ENCODE assay signal across 1 cellular context in the genomic region with DNA sequence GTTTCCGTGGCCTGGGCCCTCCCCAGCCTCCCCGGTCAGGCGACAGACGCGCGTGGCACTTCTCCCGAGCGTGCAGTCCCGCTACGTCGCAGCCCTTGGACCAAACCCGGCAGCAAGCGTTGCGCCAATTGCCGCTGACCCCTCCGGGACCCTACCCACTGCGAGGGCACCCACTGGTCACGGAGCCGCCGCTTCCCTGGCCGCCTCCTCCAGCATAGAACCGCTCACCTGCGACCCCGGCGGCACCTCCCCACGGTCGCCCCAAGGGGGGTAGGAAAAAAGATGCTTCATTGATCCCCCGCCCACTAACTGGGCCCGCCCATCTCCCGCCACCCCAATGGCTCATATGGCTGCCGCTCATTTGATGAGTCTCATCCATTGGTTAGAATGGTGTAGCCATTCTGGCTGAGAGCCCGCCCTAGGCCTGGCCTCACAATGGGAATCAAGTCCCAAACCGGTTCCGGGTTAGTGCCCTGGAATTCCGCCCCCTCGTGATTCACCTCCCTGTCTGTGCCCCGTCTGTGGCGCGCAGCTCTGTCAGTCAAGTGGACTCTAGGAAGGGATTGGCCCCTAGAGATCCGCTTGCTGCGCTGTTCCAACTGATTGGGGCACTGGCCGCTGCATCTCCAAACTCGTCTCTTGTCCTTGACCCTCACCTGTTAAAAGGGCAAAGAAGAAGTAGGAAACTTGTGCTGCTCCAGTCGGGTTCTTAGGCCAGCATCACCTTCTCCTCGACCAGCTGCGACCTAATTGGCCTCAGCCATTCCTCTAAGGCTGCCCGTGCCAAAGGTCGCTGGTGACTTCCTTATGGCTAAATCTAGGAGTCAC.
A peak's percentile ranks its signal among the peaks of the same experiment; 100 is the strongest.
TF ChIP-seq lines count a peak whose summit lies in the region.

A gene (minus strand): TSS at position 274 of the 828 bp plus-strand sequence. CDS start 11,323 bp downstream, outside the sequence.

TF ChIP-seq in HepG2, 621 proteins besides CTCF, POLR2A, EP300 and RAD21 (continued from another document and continues in another):
- TF ChIP-seq, protein P1, sequence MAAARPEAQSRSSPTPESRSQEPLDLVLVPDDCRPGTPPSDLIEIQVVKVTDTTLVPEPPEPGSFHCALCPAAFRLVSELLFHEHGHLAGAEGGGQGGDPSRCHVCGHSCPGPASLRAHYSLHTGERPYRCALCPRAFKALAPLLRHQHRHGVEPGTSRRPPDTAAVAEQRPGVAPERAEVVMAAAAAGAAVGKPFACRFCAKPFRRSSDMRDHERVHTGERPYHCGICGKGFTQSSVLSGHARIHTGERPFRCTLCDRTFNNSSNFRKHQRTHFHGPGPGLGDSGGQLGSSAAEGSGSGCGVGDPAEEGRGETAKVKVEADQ (CRISPR knock-in tag; IDR thresholded peaks at IDR 0.05; ENCODE audit: borderline replicate concordance), result peak; percentile 66; the same call in 1 of the 2 replicates
- TF ChIP-seq, protein P2, sequence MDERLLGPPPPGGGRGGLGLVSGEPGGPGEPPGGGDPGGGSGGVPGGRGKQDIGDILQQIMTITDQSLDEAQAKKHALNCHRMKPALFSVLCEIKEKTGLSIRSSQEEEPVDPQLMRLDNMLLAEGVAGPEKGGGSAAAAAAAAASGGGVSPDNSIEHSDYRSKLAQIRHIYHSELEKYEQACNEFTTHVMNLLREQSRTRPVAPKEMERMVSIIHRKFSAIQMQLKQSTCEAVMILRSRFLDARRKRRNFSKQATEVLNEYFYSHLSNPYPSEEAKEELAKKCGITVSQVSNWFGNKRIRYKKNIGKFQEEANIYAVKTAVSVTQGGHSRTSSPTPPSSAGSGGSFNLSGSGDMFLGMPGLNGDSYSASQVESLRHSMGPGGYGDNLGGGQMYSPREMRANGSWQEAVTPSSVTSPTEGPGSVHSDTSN (CRISPR knock-in tag; IDR thresholded peaks at IDR 0.05), result peak; percentile 98
- TF ChIP-seq NR2C2 (CRISPR knock-in tag; IDR thresholded peaks at IDR 0.05; ENCODE audit: borderline replicate concordance) (peak; percentile 99), SIX4 (CRISPR knock-in tag; IDR thresholded peaks at IDR 0.05) (peak; percentile 8; the same call in 1 of the 2 replicates), HHEX (CRISPR knock-in tag; IDR thresholded peaks at IDR 0.05) (no peak), MEIS2 (CRISPR knock-in tag; IDR thresholded peaks at IDR 0.05) (peak; percentile 51; the same call in 1 of the 2 replicates), U2AF2 (IDR thresholded peaks at IDR 0.05; ENCODE audit: low read depth, low read length) (no peak), TAF15 (IDR thresholded peaks at IDR 0.05; ENCODE audit: low read depth, low read length, poor library complexity, severe bottlenecking) (no peak), NPAS2 (CRISPR knock-in tag; IDR thresholded peaks at IDR 0.05; ENCODE audit: borderline replicate concordance) (no peak), ATAD3A (CRISPR knock-in tag; IDR thresholded peaks at IDR 0.05) (no peak), PTBP1 (IDR thresholded peaks at IDR 0.05; ENCODE audit: low read depth, low read length, poor library complexity, severe bottlenecking) (no peak), THAP11 (CRISPR knock-in tag; IDR thresholded peaks at IDR 0.05) (peak; percentile 90), ZNF468 (CRISPR knock-in tag; IDR thresholded peaks at IDR 0.05) (no peak), ZNF337 (CRISPR knock-in tag; IDR thresholded peaks at IDR 0.05; ENCODE audit: borderline replicate concordance, low read depth) (no peak), FOSL1 (CRISPR knock-in tag; IDR thresholded peaks at IDR 0.05; ENCODE audit: borderline replicate concordance) (peak; percentile 64), ZKSCAN5 (CRISPR knock-in tag; IDR thresholded peaks at IDR 0.05) (no peak), ZNF547 (CRISPR knock-in tag; IDR thresholded peaks at IDR 0.05) (peak; percentile 79; the same call in 1 of the 2 replicates), HDAC1 (CRISPR knock-in tag; IDR thresholded peaks at IDR 0.05) (peak; percentile 51), NKX3-1 (CRISPR knock-in tag; IDR thresholded peaks at IDR 0.05) (no peak), CHD2 (IDR thresholded peaks at IDR 0.05; ENCODE audit: low read depth, low read length) (peak; percentile 70), CBX5 (CRISPR knock-in tag; IDR thresholded peaks at IDR 0.05; ENCODE audit: borderline replicate concordance) (peak; percentile 14; the same call in 1 of the 2 replicates), ZNF230 (CRISPR knock-in tag; IDR thresholded peaks at IDR 0.05) (0 out of 2 replicates have a peak, but pooled peaks have one; percentile 50), ZNF619 (CRISPR knock-in tag; IDR thresholded peaks at IDR 0.05) (no peak), ZEB1 (IDR thresholded peaks at IDR 0.05; ENCODE audit: insufficient replicate concordance, low read depth) (no peak), ISL2 (CRISPR knock-in tag; IDR thresholded peaks at IDR 0.05) (peak; percentile 10; the same call in 1 of the 2 replicates), ETV5 (CRISPR knock-in tag; IDR thresholded peaks at IDR 0.05; ENCODE audit: borderline replicate concordance) (no peak), KDM2A (CRISPR knock-in tag; IDR thresholded peaks at IDR 0.05; ENCODE audit: borderline replicate concordance, low read depth) (peak; percentile 72), TAF1 (CRISPR knock-in tag; IDR thresholded peaks at IDR 0.05) (peak; percentile 57), SAP130 (CRISPR knock-in tag; IDR thresholded peaks at IDR 0.05; ENCODE audit: low read depth) (peak; percentile 77), EEA1 (CRISPR knock-in tag; IDR thresholded peaks at IDR 0.05; ENCODE audit: borderline replicate concordance) (no peak), ZZZ3 (CRISPR knock-in tag; IDR thresholded peaks at IDR 0.05; ENCODE audit: borderline replicate concordance) (0 out of 2 replicates have a peak, but pooled peaks have one; percentile 50), ZNF558 (CRISPR knock-in tag; IDR thresholded peaks at IDR 0.05; ENCODE audit: borderline replicate concordance) (0 out of 2 replicates have a peak, but pooled peaks have one; percentile 31)
- TF ChIP-seq, protein P3, sequence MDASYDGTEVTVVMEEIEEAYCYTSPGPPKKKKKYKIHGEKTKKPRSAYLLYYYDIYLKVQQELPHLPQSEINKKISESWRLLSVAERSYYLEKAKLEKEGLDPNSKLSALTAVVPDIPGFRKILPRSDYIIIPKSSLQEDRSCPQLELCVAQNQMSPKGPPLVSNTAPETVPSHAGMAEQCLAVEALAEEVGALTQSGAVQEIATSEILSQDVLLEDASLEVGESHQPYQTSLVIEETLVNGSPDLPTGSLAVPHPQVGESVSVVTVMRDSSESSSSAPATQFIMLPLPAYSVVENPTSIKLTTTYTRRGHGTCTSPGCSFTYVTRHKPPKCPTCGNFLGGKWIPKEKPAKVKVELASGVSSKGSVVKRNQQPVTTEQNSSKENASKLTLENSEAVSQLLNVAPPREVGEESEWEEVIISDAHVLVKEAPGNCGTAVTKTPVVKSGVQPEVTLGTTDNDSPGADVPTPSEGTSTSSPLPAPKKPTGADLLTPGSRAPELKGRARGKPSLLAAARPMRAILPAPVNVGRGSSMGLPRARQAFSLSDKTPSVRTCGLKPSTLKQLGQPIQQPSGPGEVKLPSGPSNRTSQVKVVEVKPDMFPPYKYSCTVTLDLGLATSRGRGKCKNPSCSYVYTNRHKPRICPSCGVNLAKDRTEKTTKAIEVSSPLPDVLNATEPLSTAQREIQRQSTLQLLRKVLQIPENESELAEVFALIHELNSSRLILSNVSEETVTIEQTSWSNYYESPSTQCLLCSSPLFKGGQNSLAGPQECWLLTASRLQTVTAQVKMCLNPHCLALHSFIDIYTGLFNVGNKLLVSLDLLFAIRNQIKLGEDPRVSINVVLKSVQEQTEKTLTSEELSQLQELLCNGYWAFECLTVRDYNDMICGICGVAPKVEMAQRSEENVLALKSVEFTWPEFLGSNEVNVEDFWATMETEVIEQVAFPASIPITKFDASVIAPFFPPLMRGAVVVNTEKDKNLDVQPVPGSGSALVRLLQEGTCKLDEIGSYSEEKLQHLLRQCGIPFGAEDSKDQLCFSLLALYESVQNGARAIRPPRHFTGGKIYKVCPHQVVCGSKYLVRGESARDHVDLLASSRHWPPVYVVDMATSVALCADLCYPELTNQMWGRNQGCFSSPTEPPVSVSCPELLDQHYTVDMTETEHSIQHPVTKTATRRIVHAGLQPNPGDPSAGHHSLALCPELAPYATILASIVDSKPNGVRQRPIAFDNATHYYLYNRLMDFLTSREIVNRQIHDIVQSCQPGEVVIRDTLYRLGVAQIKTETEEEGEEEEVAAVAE (CRISPR knock-in tag; IDR thresholded peaks at IDR 0.05; ENCODE audit: borderline replicate concordance), result peak; percentile 62; the same call in 1 of the 2 replicates
- TF ChIP-seq, protein P4, sequence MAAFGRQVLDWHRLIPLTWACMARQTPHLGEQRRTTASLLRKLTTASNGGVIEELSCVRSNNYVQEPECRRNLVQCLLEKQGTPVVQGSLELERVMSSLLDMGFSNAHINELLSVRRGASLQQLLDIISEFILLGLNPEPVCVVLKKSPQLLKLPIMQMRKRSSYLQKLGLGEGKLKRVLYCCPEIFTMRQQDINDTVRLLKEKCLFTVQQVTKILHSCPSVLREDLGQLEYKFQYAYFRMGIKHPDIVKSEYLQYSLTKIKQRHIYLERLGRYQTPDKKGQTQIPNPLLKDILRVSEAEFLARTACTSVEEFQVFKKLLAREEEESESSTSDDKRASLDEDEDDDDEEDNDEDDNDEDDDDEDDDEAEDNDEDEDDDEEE (CRISPR knock-in tag; IDR thresholded peaks at IDR 0.05), result peak; percentile 78; the same call in 1 of the 2 replicates
- TF ChIP-seq, protein P5, sequence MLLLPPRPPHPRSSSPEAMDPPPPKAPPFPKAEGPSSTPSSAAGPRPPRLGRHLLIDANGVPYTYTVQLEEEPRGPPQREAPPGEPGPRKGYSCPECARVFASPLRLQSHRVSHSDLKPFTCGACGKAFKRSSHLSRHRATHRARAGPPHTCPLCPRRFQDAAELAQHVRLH (CRISPR knock-in tag; IDR thresholded peaks at IDR 0.05; ENCODE audit: borderline replicate concordance, low read depth), result 0 out of 2 replicates have a peak, but pooled peaks have one; percentile 6
- TF ChIP-seq, protein P6, sequence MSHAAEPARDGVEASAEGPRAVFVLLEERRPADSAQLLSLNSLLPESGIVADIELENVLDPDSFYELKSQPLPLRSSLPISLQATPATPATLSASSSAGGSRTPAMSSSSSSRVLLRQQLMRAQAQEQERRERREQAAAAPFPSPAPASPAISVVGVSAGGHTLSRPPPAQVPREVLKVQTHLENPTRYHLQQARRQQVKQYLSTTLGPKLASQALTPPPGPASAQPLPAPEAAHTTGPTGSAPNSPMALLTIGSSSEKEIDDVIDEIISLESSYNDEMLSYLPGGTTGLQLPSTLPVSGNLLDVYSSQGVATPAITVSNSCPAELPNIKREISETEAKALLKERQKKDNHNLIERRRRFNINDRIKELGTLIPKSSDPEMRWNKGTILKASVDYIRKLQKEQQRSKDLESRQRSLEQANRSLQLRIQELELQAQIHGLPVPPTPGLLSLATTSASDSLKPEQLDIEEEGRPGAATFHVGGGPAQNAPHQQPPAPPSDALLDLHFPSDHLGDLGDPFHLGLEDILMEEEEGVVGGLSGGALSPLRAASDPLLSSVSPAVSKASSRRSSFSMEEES (CRISPR knock-in tag; IDR thresholded peaks at IDR 0.05), result no peak
- TF ChIP-seq, protein P7, sequence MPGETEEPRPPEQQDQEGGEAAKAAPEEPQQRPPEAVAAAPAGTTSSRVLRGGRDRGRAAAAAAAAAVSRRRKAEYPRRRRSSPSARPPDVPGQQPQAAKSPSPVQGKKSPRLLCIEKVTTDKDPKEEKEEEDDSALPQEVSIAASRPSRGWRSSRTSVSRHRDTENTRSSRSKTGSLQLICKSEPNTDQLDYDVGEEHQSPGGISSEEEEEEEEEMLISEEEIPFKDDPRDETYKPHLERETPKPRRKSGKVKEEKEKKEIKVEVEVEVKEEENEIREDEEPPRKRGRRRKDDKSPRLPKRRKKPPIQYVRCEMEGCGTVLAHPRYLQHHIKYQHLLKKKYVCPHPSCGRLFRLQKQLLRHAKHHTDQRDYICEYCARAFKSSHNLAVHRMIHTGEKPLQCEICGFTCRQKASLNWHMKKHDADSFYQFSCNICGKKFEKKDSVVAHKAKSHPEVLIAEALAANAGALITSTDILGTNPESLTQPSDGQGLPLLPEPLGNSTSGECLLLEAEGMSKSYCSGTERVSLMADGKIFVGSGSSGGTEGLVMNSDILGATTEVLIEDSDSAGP (CRISPR knock-in tag; IDR thresholded peaks at IDR 0.05; ENCODE audit: borderline replicate concordance), result peak; percentile 49; the same call in 1 of the 2 replicates
- TF ChIP-seq, protein P8, sequence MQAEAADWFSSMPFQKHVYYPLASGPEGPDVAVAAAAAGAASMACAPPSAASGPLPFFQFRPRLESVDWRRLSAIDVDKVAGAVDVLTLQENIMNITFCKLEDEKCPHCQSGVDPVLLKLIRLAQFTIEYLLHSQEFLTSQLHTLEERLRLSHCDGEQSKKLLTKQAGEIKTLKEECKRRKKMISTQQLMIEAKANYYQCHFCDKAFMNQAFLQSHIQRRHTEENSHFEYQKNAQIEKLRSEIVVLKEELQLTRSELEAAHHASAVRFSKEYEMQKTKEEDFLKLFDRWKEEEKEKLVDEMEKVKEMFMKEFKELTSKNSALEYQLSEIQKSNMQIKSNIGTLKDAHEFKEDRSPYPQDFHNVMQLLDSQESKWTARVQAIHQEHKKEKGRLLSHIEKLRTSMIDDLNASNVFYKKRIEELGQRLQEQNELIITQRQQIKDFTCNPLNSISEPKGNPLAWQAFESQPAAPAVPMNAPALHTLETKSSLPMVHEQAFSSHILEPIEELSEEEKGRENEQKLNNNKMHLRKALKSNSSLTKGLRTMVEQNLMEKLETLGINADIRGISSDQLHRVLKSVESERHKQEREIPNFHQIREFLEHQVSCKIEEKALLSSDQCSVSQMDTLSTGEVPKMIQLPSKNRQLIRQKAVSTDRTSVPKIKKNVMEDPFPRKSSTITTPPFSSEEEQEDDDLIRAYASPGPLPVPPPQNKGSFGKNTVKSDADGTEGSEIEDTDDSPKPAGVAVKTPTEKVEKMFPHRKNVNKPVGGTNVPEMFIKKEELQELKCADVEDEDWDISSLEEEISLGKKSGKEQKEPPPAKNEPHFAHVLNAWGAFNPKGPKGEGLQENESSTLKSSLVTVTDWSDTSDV (CRISPR knock-in tag; IDR thresholded peaks at IDR 0.05), result no peak
- TF ChIP-seq, protein P9, sequence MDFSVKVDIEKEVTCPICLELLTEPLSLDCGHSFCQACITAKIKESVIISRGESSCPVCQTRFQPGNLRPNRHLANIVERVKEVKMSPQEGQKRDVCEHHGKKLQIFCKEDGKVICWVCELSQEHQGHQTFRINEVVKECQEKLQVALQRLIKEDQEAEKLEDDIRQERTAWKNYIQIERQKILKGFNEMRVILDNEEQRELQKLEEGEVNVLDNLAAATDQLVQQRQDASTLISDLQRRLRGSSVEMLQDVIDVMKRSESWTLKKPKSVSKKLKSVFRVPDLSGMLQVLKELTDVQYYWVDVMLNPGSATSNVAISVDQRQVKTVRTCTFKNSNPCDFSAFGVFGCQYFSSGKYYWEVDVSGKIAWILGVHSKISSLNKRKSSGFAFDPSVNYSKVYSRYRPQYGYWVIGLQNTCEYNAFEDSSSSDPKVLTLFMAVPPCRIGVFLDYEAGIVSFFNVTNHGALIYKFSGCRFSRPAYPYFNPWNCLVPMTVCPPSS (IDR thresholded peaks at IDR 0.05), result no peak
